Comparison of ENCODE assay signal across 8 cellular contexts in the genomic region with DNA sequence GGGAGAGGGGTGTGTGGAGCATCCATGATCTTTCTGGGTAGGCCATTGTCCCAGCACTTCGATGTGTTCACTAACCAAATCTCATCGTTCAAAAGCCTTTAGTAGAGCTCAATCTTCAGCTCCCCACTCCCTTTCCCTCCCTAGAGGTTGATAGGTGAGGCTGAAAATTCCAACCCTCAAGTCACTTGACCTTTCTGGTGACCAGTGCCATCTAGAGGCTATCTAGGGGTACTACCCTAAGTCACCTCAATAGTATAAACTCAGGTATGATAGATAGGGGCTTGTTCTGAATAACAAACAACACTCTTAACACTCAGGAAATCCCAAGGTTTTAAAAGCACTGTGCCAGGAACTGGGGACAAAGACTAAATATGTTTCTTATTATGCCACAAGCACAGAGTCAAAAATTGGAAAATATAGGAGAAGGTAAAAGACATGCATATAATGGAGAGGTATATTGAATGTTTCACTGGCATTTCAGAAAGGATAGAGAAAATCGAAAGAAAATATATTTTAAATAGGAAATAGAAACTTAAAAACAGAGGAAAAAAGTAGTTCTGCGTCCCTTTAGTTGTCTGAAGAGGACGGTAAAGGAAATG. TPM values are rescaled to one million over a fixed set of nuclear protein-coding genes. Genes with fewer than 3 reads are reported as not detected.
A peak's percentile ranks its signal among the peaks of the same experiment; 100 is the strongest.
DNase-seq lines count a peak whose midpoint lies in the region; ATAC-seq and TF ChIP-seq lines count a peak whose summit lies in the region.

No MANE protein-coding gene starts in this region.

- H3K36me3 Mint-ChIP-seq in CD4-positive, alpha-beta memory T cell, result no peaks in the 10 kb centered on the region
- no peaks in the 10 kb centered on the region for H3K36me3 Mint-ChIP-seq in T-helper 17 cell (ENCODE audit: low read depth)

- H3K4me3 ChIP-seq in CD4-positive, alpha-beta memory T cell (ENCODE audit: low read length in 2 of 2), result no peak overlapping the region
- H3K4me3 ChIP-seq in esophagus squamous epithelium, result no peak overlapping the region

- peak; percentile 22 to 60 (median 49) for TF ChIP-seq CTCF in esophagus squamous epithelium (IDR thresholded peaks at IDR 0.05)

- H3K4me1 ChIP-seq in CD4-positive, alpha-beta memory T cell (ENCODE audit: insufficient read depth, low read length), result peaks cover 7% of the 10 kb centered on the region
- H3K4me1 ChIP-seq in esophagus squamous epithelium, result no peaks in the 10 kb centered on the region

- peaks cover 0 to 4% (median 0%) of the 10 kb centered on the region in 8 donors for H3K9me3 Mint-ChIP-seq in CD4-positive, alpha-beta memory T cell

- no peaks in the 10 kb centered on the region for H3K9me3 ChIP-seq in CD4-positive, alpha-beta memory T cell (ENCODE audit: control insufficient read depth in 1 of 2, low read length in 2 of 2)
- H3K9me3 ChIP-seq in T-helper 17 cell (ENCODE audit: control insufficient read depth, low read length, poor library complexity, severe bottlenecking), result no peaks in the 10 kb centered on the region
- H3K9me3 ChIP-seq in esophagus squamous epithelium, result no peaks in the 10 kb centered on the region

- no peak overlapping the region for H3K27ac ChIP-seq in CD4-positive, alpha-beta memory T cell (ENCODE audit: low read depth, low read length)
- no peak overlapping the region for H3K27ac ChIP-seq in esophagus squamous epithelium

- peak; percentile 41 to 63 (median 57) for DNase-seq in CD4-positive, alpha-beta memory T cell
- DNase-seq in MV-4-11 (lab: John Stamatoyannopoulos, UW) (peak; percentile 0), T-helper 17 cell (peak in 1 of 3 donors; percentile 8), esophagus squamous epithelium (lab: John Stamatoyannopoulos, UW) (no peak), sciatic nerve (ENCODE audit: low spot score) (no peak)
- peak in 2 of 3 donors; percentile 3 to 5 for DNase-seq in stimulated activated CD4-positive, alpha-beta T cell treated with anti-CD3 and anti-CD28 coated beads, TNF-alpha, amount 100 ng/mL, for 48 hours (ENCODE audit: low read depth in 3 of 3)

- 39 to 43% methylated on average over 5 of the region's 5 CpGs for WGBS in esophagus squamous epithelium, 2 donors

- ATAC-seq in GM18502 (IDR thresholded peaks at IDR 0.05; ENCODE audit: poor library complexity, unreplicated experiment), result peak; percentile 66
- peak; percentile 95 for ATAC-seq in T-helper 17 cell
- no peak for ATAC-seq in sciatic nerve
- ATAC-seq in HG03135 (IDR thresholded peaks at IDR 0.05; ENCODE audit: unreplicated experiment), result no peak

- H3K4me3 Mint-ChIP-seq in CD4-positive, alpha-beta memory T cell, result no peak overlapping the region
- H3K4me3 Mint-ChIP-seq in T-helper 17 cell, result no peak overlapping the region

- H3K36me3 ChIP-seq in CD4-positive, alpha-beta memory T cell (ENCODE audit: insufficient read depth, low read length), result no peaks in the 10 kb centered on the region
- no peaks in the 10 kb centered on the region for H3K36me3 ChIP-seq in esophagus squamous epithelium

- CTCF ChIA-PET in CD4-positive, alpha-beta memory T cell (lab: Charles Lee; ENCODE audit: partially characterized antibody), result interaction anchor here (0.6 to 3.9 kb wide), 22 partner anchors 10 to 307 kb away, joined by 3 to 145 read pairs (median 5); partner anchors contain the start of gene CD53

- intact Hi-C loops in CD4-positive, alpha-beta memory T cell (cut with micrococcal nuclease), result loop anchor here (1.0 to 2.0 kb wide), 5 partner anchors 43 to 211 kb away; partner anchors contain the start of gene CD53
- intact Hi-C loops in esophagus squamous epithelium (cut with DNase I) (no loop called here), sciatic nerve (cut with DNase I) (no loop called here)

- peak overlapping the region in 1 of 7 donors; percentile 42 for H3K27ac Mint-ChIP-seq in CD4-positive, alpha-beta memory T cell
- H3K27ac Mint-ChIP-seq in T-helper 17 cell, result peak overlapping the region; percentile 72

- H3K27me3 ChIP-seq in CD4-positive, alpha-beta memory T cell (ENCODE audit: insufficient read depth, low read length), result no peaks in the 10 kb centered on the region
- no peaks in the 10 kb centered on the region for H3K27me3 ChIP-seq in esophagus squamous epithelium

- peaks cover 5 to 8% (median 7%) of the 10 kb centered on the region in 4 donors for H3K4me1 Mint-ChIP-seq in CD4-positive, alpha-beta memory T cell
- peaks cover 7% of the 10 kb centered on the region for H3K4me1 Mint-ChIP-seq in T-helper 17 cell

- no peak for TF ChIP-seq POLR2A in esophagus squamous epithelium (IDR thresholded peaks at IDR 0.05)

- POLR2A ChIA-PET in CD4-positive, alpha-beta memory T cell (lab: Charles Lee; ENCODE audit: partially characterized antibody), result interaction anchor here (0.7 to 3.9 kb wide), 6 partner anchors 23 to 134 kb away, joined by 3 to 29 read pairs (median 4); partner anchors contain the start of genes CD53 and LRIF1

- H3K27me3 Mint-ChIP-seq in CD4-positive, alpha-beta memory T cell, result peaks cover 0 to 10% of the 10 kb centered on the region in 2 donors
- H3K27me3 Mint-ChIP-seq in T-helper 17 cell, result peaks cover 13% of the 10 kb centered on the region

RNA-seq across cellular contexts. Expression of gene CD53, which starts 42.9 kb away (rescaled TPM):
- total RNA-seq in CD4-positive, alpha-beta memory T cell, result 100 to 1,000 TPM; 337 to 338 TPM
- polyA plus RNA-seq in CD4-positive, alpha-beta memory T cell, result 1,000 to 10,000 TPM in 1 of 2 donors, 100 to 1,000 TPM in 1; 989 to 1,003 TPM
- total RNA-seq in T-helper 17 cell, result 100 to 1,000 TPM; 286 to 385 TPM
- 10 to 100 TPM in 2 of 4 donors, 1 to 10 TPM in 2; 6.6 to 31.1 (median 17.7) TPM for total RNA-seq in esophagus squamous epithelium
- total RNA-seq in sciatic nerve, result 40.0 TPM

Comparison
In these comparisons a context has a peak if more than half of its experiments do, and no peak if none do; other contexts are left out.
1. DNase-seq: peak in CD4-positive, alpha-beta memory T cell (5 of 5), MV-4-11 (single experiment) and stimulated activated CD4-positive, alpha-beta T cell treated with anti-CD3 and anti-CD28 coated beads, TNF-alpha, amount 100 ng/mL, for 48 hours (2 of 3); none in esophagus squamous epithelium (single experiment) and sciatic nerve (single experiment).
2. ATAC-seq: peak in GM18502 (single experiment) and T-helper 17 cell (single experiment); none in sciatic nerve (single experiment) and HG03135 (single experiment).